ENCODE assay signal across 18 cellular contexts in the genomic region with DNA sequence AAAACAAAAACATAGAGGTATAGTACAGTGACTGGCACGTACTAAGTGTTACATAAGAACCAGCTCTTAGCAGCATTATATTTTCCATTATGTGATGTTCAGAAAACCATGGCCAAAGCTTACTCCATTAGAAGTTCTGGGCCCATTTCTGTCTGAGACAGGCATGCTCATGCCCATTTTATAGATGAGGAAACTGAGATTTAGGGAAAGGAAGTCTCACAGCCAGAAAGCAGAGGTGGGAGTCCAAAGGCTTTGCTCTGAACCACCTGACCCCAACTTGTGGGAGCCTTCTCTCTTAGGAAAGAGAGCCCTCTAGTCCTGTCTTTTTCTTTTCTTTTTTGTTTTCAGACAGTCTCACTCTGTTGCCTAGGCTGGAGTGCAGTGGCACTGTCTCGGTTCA. TPM values are rescaled to one million over a fixed set of nuclear protein-coding genes. Genes with fewer than 3 reads are reported as not detected.
A peak's percentile ranks its signal among the peaks of the same experiment; 100 is the strongest.
DNase-seq lines count a peak whose midpoint lies in the region; ATAC-seq, FAIRE-seq and TF ChIP-seq lines count a peak whose summit lies in the region.
"Had no signal": no experiment of that assay in that cellular context is flagged by ENCODE, and none has a peak within 500 bp of the region (broad histone marks: within the 10 kb centered on the region; RNA-seq: fewer than 3 reads in every experiment).

No MANE protein-coding gene starts in this region.

- H3K9me3 Mint-ChIP-seq in CD4-positive, CD25-positive, alpha-beta regulatory T cell, result no peaks in the 10 kb centered on the region
- H3K9me3 Mint-ChIP-seq: activated naive CD4-positive, alpha-beta T cell treated with anti-CD3 and anti-CD28 coated beads for 36 hours had no signal

- H4K20me1 ChIP-seq in HepG2 (ENCODE audit: insufficient read depth, low read length), result no peaks in the 10 kb centered on the region

- no peak for TF ChIP-seq POLR2A in HepG2 (IDR thresholded peaks at IDR 0.05; ENCODE audit: insufficient read depth in 1 of 2, low read depth in 2 of 2, low read length in 2 of 2)
- no peak for TF ChIP-seq POLR2A in erythroblast (IDR thresholded peaks at IDR 0.05; ENCODE audit: low read length)

- CTCF ChIA-PET in HepG2 (lab: Yijun Ruan, JAX; ENCODE audit: low intra/inter-chr PET ratio, low total read pairs), result no interaction called here

- no peak for TF ChIP-seq CTCF in HepG2 (CRISPR knock-in tag; IDR thresholded peaks at IDR 0.05)

- H3K79me2 ChIP-seq in HepG2 (ENCODE audit: insufficient read depth, low read length), result peaks cover 13% of the 10 kb centered on the region

- no peak for TF ChIP-seq RAD21 in HepG2 (CRISPR knock-in tag; IDR thresholded peaks at IDR 0.05)

- H3K4me2 ChIP-seq in HepG2 (ENCODE audit: low read depth, low read length), result no peak overlapping the region

- TF ChIP-seq EP300 in HepG2 (IDR thresholded peaks at IDR 0.05; ENCODE audit: low read depth in 2 of 2, low read length in 2 of 2) (no peak), HepG2 (CRISPR knock-in tag; IDR thresholded peaks at IDR 0.05; ENCODE audit: borderline replicate concordance) (no peak)

- DNase-seq in CD4-positive, CD25-positive, alpha-beta regulatory T cell, result no peak
- DNase-seq in SJSA1 (ENCODE audit: low read depth in 1 of 2, low spot score in 2 of 2) (no peak), HepG2 (ENCODE audit: low spot score) (no peak), erythroblast (lab: John Stamatoyannopoulos, UW) (no peak)
- DNase-seq: activated CD4-positive, alpha-beta T cell treated with anti-CD3 and anti-CD28 coated beads for 1 hour; activated CD8-positive, alpha-beta memory T cell treated with anti-CD3 and anti-CD28 coated beads for 24 hours; activated naive CD4-positive, alpha-beta T cell treated with anti-CD3 and anti-CD28 coated beads for 36 hours; activated T-cell treated with anti-CD3 and anti-CD28 coated beads, Interleukin-2, amount 50 U/mL, for 48 hours; central memory CD4-positive, alpha-beta T cell; DMS79; gastrocnemius medialis; NCI-H187 had no signal

- H3K27ac ChIP-seq in CD4-positive, CD25-positive, alpha-beta regulatory T cell (ENCODE audit: insufficient read depth, low read length, poor library complexity, severe bottlenecking), result no peak overlapping the region
- H3K27ac ChIP-seq in SJSA1, result peak overlapping the region; percentile 69
- H3K27ac ChIP-seq in HepG2 (ENCODE audit: extremely low read length, insufficient read depth, low read length), result no peak overlapping the region
- peak overlapping the region; percentile 50 for H3K27ac ChIP-seq in stomach smooth muscle (ENCODE audit: low read length)

- H3K9me3 ChIP-seq in CD4-positive, CD25-positive, alpha-beta regulatory T cell (ENCODE audit: control insufficient read depth in 2 of 2, low read length in 2 of 2), result no peaks in the 10 kb centered on the region
- H3K9me3 ChIP-seq in SJSA1 (replicated peaks) (no peaks in the 10 kb centered on the region), HepG2 (ENCODE audit: low read length) (no peaks in the 10 kb centered on the region), stomach smooth muscle (ENCODE audit: control insufficient read depth in 2 of 2, low read length in 2 of 2) (no peaks in the 10 kb centered on the region)
- H3K9me3 ChIP-seq: gastrocnemius medialis, psoas muscle had no signal

- peaks cover 13% of the 10 kb centered on the region for H3K4me1 ChIP-seq in CD4-positive, CD25-positive, alpha-beta regulatory T cell (ENCODE audit: control insufficient read depth, insufficient read depth, low read length, poor library complexity, severe bottlenecking)
- H3K4me1 ChIP-seq in SJSA1 (replicated peaks) (peaks cover 13% of the 10 kb centered on the region), HepG2 (ENCODE audit: insufficient read depth, low read length) (peaks cover 37% of the 10 kb centered on the region), stomach smooth muscle (ENCODE audit: control insufficient read depth, insufficient read depth, low read length) (peaks cover 28% of the 10 kb centered on the region)

- in situ Hi-C loops in HepG2 (cut with HindIII; ENCODE audit: extremely low pct_ligation_motif_present, low pct_unique_long_range_greater_than_20kb), result no loop called here

- no peak overlapping the region for H3K9ac ChIP-seq in HepG2 (ENCODE audit: insufficient read depth, low read depth, low read length)
- H3K9ac ChIP-seq in stomach smooth muscle (ENCODE audit: low read length in 2 of 2), result no peak overlapping the region

- 98% methylated on average over 2 of the region's 2 CpGs for WGBS in HepG2 (ENCODE audit: low lambda C conversion rate)

- POLR2A ChIA-PET in HepG2 (lab: Yijun Ruan, JAX), result no interaction called here

- FAIRE-seq in HepG2 (lab: Jason Lieb, UNC), result no peak
- FAIRE-seq: urothelium cell line had no signal

- no TSS peak for BruUV-seq in HepG2 (replicated peaks; lab: Mats Ljungman, UMichigan)

- intact Hi-C loops in HepG2 (cut with micrococcal nuclease; ENCODE audit: unreplicated experiment), result no loop called here

- H3K27ac Mint-ChIP-seq in CD4-positive, CD25-positive, alpha-beta regulatory T cell, result no peak overlapping the region
- H3K27ac Mint-ChIP-seq: activated naive CD4-positive, alpha-beta T cell treated with anti-CD3 and anti-CD28 coated beads for 36 hours had no signal

- peaks cover 7% of the 10 kb centered on the region for H3K27me3 Mint-ChIP-seq in CD4-positive, CD25-positive, alpha-beta regulatory T cell

- peaks cover 4 to 30% (median 21%) of the 10 kb centered on the region in 4 donors for H3K4me1 Mint-ChIP-seq in CD4-positive, CD25-positive, alpha-beta regulatory T cell

- no peaks in the 10 kb centered on the region for H3K27me3 ChIP-seq in CD4-positive, CD25-positive, alpha-beta regulatory T cell (ENCODE audit: control insufficient read depth, insufficient read depth, low read length)
- no peaks in the 10 kb centered on the region for H3K27me3 ChIP-seq in SJSA1 (replicated peaks)
- H3K27me3 ChIP-seq in HepG2 (ENCODE audit: control insufficient read depth in 1 of 2, insufficient read depth in 2 of 2, low read length in 2 of 2), result no peaks in the 10 kb centered on the region
- H3K27me3 ChIP-seq in stomach smooth muscle (ENCODE audit: control insufficient read depth in 1 of 2, insufficient read depth in 2 of 2, low read length in 2 of 2), result no peaks in the 10 kb centered on the region
- H3K27me3 ChIP-seq: gastrocnemius medialis had no signal

- H2AFZ ChIP-seq in HepG2 (ENCODE audit: low read length), result no peak overlapping the region

- no peak overlapping the region for H3K4me3 ChIP-seq in CD4-positive, CD25-positive, alpha-beta regulatory T cell (ENCODE audit: low read depth, low read length)
- no peak overlapping the region for H3K4me3 ChIP-seq in SJSA1
- H3K4me3 ChIP-seq in HepG2 (replicated peaks in 1 of 3; ENCODE audit: insufficient read depth in 1 of 3, low read depth in 2 of 3, low read length in 3 of 3), result no peak overlapping the region
- no peak overlapping the region for H3K4me3 ChIP-seq in stomach smooth muscle (ENCODE audit: low read length in 2 of 2)
- H3K4me3 ChIP-seq: gastrocnemius medialis had no signal

- H3K4me3 Mint-ChIP-seq in CD4-positive, CD25-positive, alpha-beta regulatory T cell, result peak overlapping the region in 3 of 4 donors; percentile 1 to 93 (median 73)

- no peak for ATAC-seq in CD4-positive, CD25-positive, alpha-beta regulatory T cell (ENCODE audit: low read depth in 2 of 2)
- ATAC-seq in HepG2 (no peak), GM21381 (IDR thresholded peaks at IDR 0.05; ENCODE audit: unreplicated experiment) (no peak), GM21717 (IDR thresholded peaks at IDR 0.05; ENCODE audit: unreplicated experiment) (no peak), HG03025 (IDR thresholded peaks at IDR 0.05; ENCODE audit: low FRiP score, unreplicated experiment) (no peak)
- ATAC-seq: gastrocnemius medialis had no signal

- H3K36me3 ChIP-seq in CD4-positive, CD25-positive, alpha-beta regulatory T cell (ENCODE audit: control insufficient read depth, insufficient read depth, low read length), result peaks cover 9% of the 10 kb centered on the region
- H3K36me3 ChIP-seq in SJSA1 (peaks cover 53% of the 10 kb centered on the region), HepG2 (replicated peaks in 1 of 2; ENCODE audit: control insufficient read depth in 1 of 2, insufficient read depth in 2 of 2, low read length in 2 of 2) (peaks cover 0 to 14% of the 10 kb centered on the region in 2 experiments; a peak in 2 of 5 replicates), stomach smooth muscle (ENCODE audit: control insufficient read depth in 2 of 2, insufficient read depth in 2 of 2, low read length in 2 of 2) (peaks cover 7 to 9% of the 10 kb centered on the region in 2 donors)

- peaks cover 13% of the 10 kb centered on the region for H3K36me3 Mint-ChIP-seq in CD4-positive, CD25-positive, alpha-beta regulatory T cell

RNA-seq across cellular contexts. Expression of a gene that starts 2.3 kb away (rescaled TPM):
- 41.5 TPM for total RNA-seq in CD4-positive, CD25-positive, alpha-beta regulatory T cell
- polyA plus RNA-seq in CD4-positive, CD25-positive, alpha-beta regulatory T cell, result 10 to 100 TPM; 61.3 to 90.1 (median 75.3) TPM
- total RNA-seq in SJSA1 (2014; rRNA removed; shearing (Covaris generic)), result 286 and 304 TPM in 2 replicates
- 86.1 and 94.9 TPM in 2 replicates for total RNA-seq in HepG2 (2016; rRNA removed; fragmentation: Illumina TruSeq; extraction: Trizol)
- 77.4 and 107 TPM in 2 replicates for total RNA-seq in HepG2 (2016; cell fraction: cytosol; rRNA removed; fragmentation: Illumina TruSeq; extraction: Trizol; ENCODE audit: low read depth)
- total RNA-seq in HepG2 (2016; cell fraction: insoluble cytoplasmic fraction; rRNA removed; fragmentation: Illumina TruSeq; extraction: Trizol), result 86.7 and 87.8 TPM in 2 replicates
- 72.8 and 102 TPM in 2 replicates for total RNA-seq in HepG2 (2016; cell fraction: membrane; rRNA removed; fragmentation: Illumina TruSeq; extraction: Trizol)
- total RNA-seq in HepG2 (2016; cell fraction: nucleus; rRNA removed; fragmentation: Illumina TruSeq; extraction: Trizol), result 32.5 and 36.8 TPM in 2 replicates
- polyA plus RNA-seq in HepG2 (2011; rRNA removed), result 45.2 and 45.3 TPM in 2 replicates
- 60.1 and 80.0 TPM in 2 replicates for polyA plus RNA-seq in HepG2 (2011; cell fraction: cytosol; rRNA removed)
- polyA plus RNA-seq in HepG2 (2011; cell fraction: nucleus; rRNA removed), result 24.9 and 30.3 TPM in 2 replicates
- 32.6 and 51.2 TPM in 2 replicates for polyA plus RNA-seq in HepG2 (2012)
- 104 and 131 TPM in 2 replicates for polyA plus RNA-seq in HepG2 (2016; cell fraction: cytosol; fragmentation: Illumina TruSeq; extraction: Trizol; ENCODE audit: low read depth)
- polyA plus RNA-seq in HepG2 (2016; cell fraction: insoluble cytoplasmic fraction; fragmentation: Illumina TruSeq; extraction: Trizol; ENCODE audit: low read depth), result 99.5 and 113 TPM in 2 replicates
- polyA plus RNA-seq in HepG2 (2016; cell fraction: membrane; fragmentation: Illumina TruSeq; extraction: Trizol; ENCODE audit: low read depth), result 79.5 and 101 TPM in 2 replicates
- 58.8 and 65.6 TPM in 2 replicates for polyA plus RNA-seq in HepG2 (2016; cell fraction: nucleus; fragmentation: Illumina TruSeq; extraction: Trizol; ENCODE audit: insufficient read depth, low read depth)
- 39.3 and 98.7 TPM in 2 replicates for polyA minus RNA-seq in HepG2 (2011; rRNA and poly(A)+ RNA removed; ENCODE audit: low replicate concordance)
- 20.1 and 31.3 TPM in 2 replicates for polyA minus RNA-seq in HepG2 (2011; cell fraction: cytosol; rRNA and poly(A)+ RNA removed)
- 8.5 and 11.1 TPM in 2 replicates for polyA minus RNA-seq in HepG2 (2011; cell fraction: nucleus; rRNA and poly(A)+ RNA removed)

RNA-seq across cellular contexts. Expression of a gene that starts 12.4 kb away (rescaled TPM):
- total RNA-seq in CD4-positive, CD25-positive, alpha-beta regulatory T cell, result 47.7 TPM
- 1 to 10 TPM; 3.4 to 4.7 (median 4.2) TPM for polyA plus RNA-seq in CD4-positive, CD25-positive, alpha-beta regulatory T cell
- 17.7 and 24.7 TPM in 2 replicates for total RNA-seq in SJSA1 (2014; rRNA removed; shearing (Covaris generic))
- 30.1 and 39.9 TPM in 2 replicates for total RNA-seq in HepG2 (2016; rRNA removed; fragmentation: Illumina TruSeq; extraction: Trizol)
- total RNA-seq in HepG2 (2016; cell fraction: cytosol; rRNA removed; fragmentation: Illumina TruSeq; extraction: Trizol; ENCODE audit: low read depth), result 7.4 and 8.7 TPM in 2 replicates
- 30.9 and 34.3 TPM in 2 replicates for total RNA-seq in HepG2 (2016; cell fraction: insoluble cytoplasmic fraction; rRNA removed; fragmentation: Illumina TruSeq; extraction: Trizol)
- 22.3 and 27.4 TPM in 2 replicates for total RNA-seq in HepG2 (2016; cell fraction: membrane; rRNA removed; fragmentation: Illumina TruSeq; extraction: Trizol)
- total RNA-seq in HepG2 (2016; cell fraction: nucleus; rRNA removed; fragmentation: Illumina TruSeq; extraction: Trizol), result 30.0 and 36.8 TPM in 2 replicates
- 28.3 and 30.2 TPM in 2 replicates for polyA plus RNA-seq in HepG2 (2011; rRNA removed)
- 19.6 and 22.6 TPM in 2 replicates for polyA plus RNA-seq in HepG2 (2011; cell fraction: cytosol; rRNA removed)
- polyA plus RNA-seq in HepG2 (2011; cell fraction: nucleus; rRNA removed), result 21.7 and 24.1 TPM in 2 replicates
- 33.6 and 34.8 TPM in 2 replicates for polyA plus RNA-seq in HepG2 (2012)
- 1.4 and 1.7 TPM in 2 replicates for polyA plus RNA-seq in HepG2 (2016; cell fraction: cytosol; fragmentation: Illumina TruSeq; extraction: Trizol; ENCODE audit: low read depth)
- 17.7 and 24.1 TPM in 2 replicates for polyA plus RNA-seq in HepG2 (2016; cell fraction: insoluble cytoplasmic fraction; fragmentation: Illumina TruSeq; extraction: Trizol; ENCODE audit: low read depth)
- 3.9 and 5.5 TPM in 2 replicates for polyA plus RNA-seq in HepG2 (2016; cell fraction: membrane; fragmentation: Illumina TruSeq; extraction: Trizol; ENCODE audit: low read depth)
- polyA plus RNA-seq in HepG2 (2016; cell fraction: nucleus; fragmentation: Illumina TruSeq; extraction: Trizol; ENCODE audit: insufficient read depth, low read depth), result 28.8 and 32.3 TPM in 2 replicates
- 33.9 and 80.3 TPM in 2 replicates for polyA minus RNA-seq in HepG2 (2011; rRNA and poly(A)+ RNA removed; ENCODE audit: low replicate concordance)
- polyA minus RNA-seq in HepG2 (2011; cell fraction: cytosol; rRNA and poly(A)+ RNA removed), result 28.8 and 37.8 TPM in 2 replicates
- polyA minus RNA-seq in HepG2 (2011; cell fraction: nucleus; rRNA and poly(A)+ RNA removed), result 41.6 and 55.4 TPM in 2 replicates

RNA-seq across cellular contexts. Expression of a gene that starts 60.0 kb away (rescaled TPM):
- 23.9 TPM for total RNA-seq in CD4-positive, CD25-positive, alpha-beta regulatory T cell
- 10 to 100 TPM; 23.6 to 28.8 (median 27.2) TPM for polyA plus RNA-seq in CD4-positive, CD25-positive, alpha-beta regulatory T cell
- 112 and 135 TPM in 2 replicates for total RNA-seq in SJSA1 (2014; rRNA removed; shearing (Covaris generic))
- 62.9 and 120 TPM in 2 replicates for total RNA-seq in HepG2 (2016; rRNA removed; fragmentation: Illumina TruSeq; extraction: Trizol)
- total RNA-seq in HepG2 (2016; cell fraction: cytosol; rRNA removed; fragmentation: Illumina TruSeq; extraction: Trizol; ENCODE audit: low read depth), result 32.1 and 33.8 TPM in 2 replicates
- total RNA-seq in HepG2 (2016; cell fraction: insoluble cytoplasmic fraction; rRNA removed; fragmentation: Illumina TruSeq; extraction: Trizol), result 60.0 and 120 TPM in 2 replicates
- total RNA-seq in HepG2 (2016; cell fraction: membrane; rRNA removed; fragmentation: Illumina TruSeq; extraction: Trizol), result 66.6 and 68.6 TPM in 2 replicates
- total RNA-seq in HepG2 (2016; cell fraction: nucleus; rRNA removed; fragmentation: Illumina TruSeq; extraction: Trizol), result 104 and 128 TPM in 2 replicates
- polyA plus RNA-seq in HepG2 (2011; rRNA removed), result 159 and 209 TPM in 2 replicates
- polyA plus RNA-seq in HepG2 (2011; cell fraction: cytosol; rRNA removed), result 144 and 165 TPM in 2 replicates
- polyA plus RNA-seq in HepG2 (2011; cell fraction: nucleus; rRNA removed), result 113 and 131 TPM in 2 replicates
- polyA plus RNA-seq in HepG2 (2012), result 119 and 235 TPM in 2 replicates
- 34.6 and 34.8 TPM in 2 replicates for polyA plus RNA-seq in HepG2 (2016; cell fraction: cytosol; fragmentation: Illumina TruSeq; extraction: Trizol; ENCODE audit: low read depth)
- 74.0 and 78.9 TPM in 2 replicates for polyA plus RNA-seq in HepG2 (2016; cell fraction: insoluble cytoplasmic fraction; fragmentation: Illumina TruSeq; extraction: Trizol; ENCODE audit: low read depth)
- 51.1 and 55.4 TPM in 2 replicates for polyA plus RNA-seq in HepG2 (2016; cell fraction: membrane; fragmentation: Illumina TruSeq; extraction: Trizol; ENCODE audit: low read depth)
- 197 and 219 TPM in 2 replicates for polyA plus RNA-seq in HepG2 (2016; cell fraction: nucleus; fragmentation: Illumina TruSeq; extraction: Trizol; ENCODE audit: insufficient read depth, low read depth)
- 282 and 502 TPM in 2 replicates for polyA minus RNA-seq in HepG2 (2011; rRNA and poly(A)+ RNA removed; ENCODE audit: low replicate concordance)
- polyA minus RNA-seq in HepG2 (2011; cell fraction: cytosol; rRNA and poly(A)+ RNA removed), result 101 and 104 TPM in 2 replicates
- polyA minus RNA-seq in HepG2 (2011; cell fraction: nucleus; rRNA and poly(A)+ RNA removed), result 52.3 and 68.3 TPM in 2 replicates

Comparison
In these comparisons a context has a peak if more than half of its experiments do, and no peak if none do; other contexts are left out.
1. H3K27ac ChIP-seq: peak in SJSA1 (single experiment) and stomach smooth muscle (single experiment); none in CD4-positive, CD25-positive, alpha-beta regulatory T cell (single experiment) and HepG2 (single experiment).